In the genomic region with DNA sequence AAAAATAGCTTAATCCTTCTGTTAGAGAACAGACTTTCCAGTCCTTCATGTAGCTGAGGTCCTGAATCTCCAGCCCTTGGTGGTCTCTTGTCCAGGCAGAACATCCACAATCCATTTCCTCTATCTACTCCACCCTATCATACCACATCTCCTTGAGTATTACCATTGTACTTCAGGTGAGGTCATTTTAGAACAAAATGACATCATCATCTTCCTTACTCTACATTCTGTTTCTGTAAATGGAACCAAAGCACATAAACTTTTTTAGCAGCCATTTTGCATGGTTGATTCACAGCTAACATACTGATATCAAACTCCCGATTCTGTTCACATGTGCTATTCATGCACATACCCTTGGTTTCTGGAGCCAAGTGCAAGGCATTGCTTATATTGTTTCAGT, we compare ENCODE assay signal across 8 cellular contexts.
"Had no signal": no experiment of that assay in that cellular context is flagged by ENCODE, and none has a peak within 500 bp of the region (broad histone marks: within the 10 kb centered on the region; RNA-seq: fewer than 3 reads in every experiment).

No MANE protein-coding gene starts in this region.

- H3K9ac ChIP-seq: GM23248 had no signal

- H3K4me1 ChIP-seq: HAP-1 had no signal

- ATAC-seq: HCT116 had no signal

- H2AFZ ChIP-seq: GM23248 had no signal

- H3K4me1 Mint-ChIP-seq: IgD-negative memory B cell had no signal

- H3K4me3 ChIP-seq: GM23248, HAP-1 had no signal

- DNase-seq: GM23248, GOT3, H7, KG1 had no signal

- H3K27me3 Mint-ChIP-seq: IgD-negative memory B cell had no signal

- H3K27ac ChIP-seq: GM23248 had no signal

- H3K36me3 ChIP-seq: HAP-1 had no signal

- H3K4me3 Mint-ChIP-seq: IgD-negative memory B cell had no signal

- H3K27ac Mint-ChIP-seq: IgD-negative memory B cell had no signal

- H3K9me3 ChIP-seq: HAP-1 had no signal

- FAIRE-seq: HTR-8/SVneo had no signal
